8 cellular contexts compared by ENCODE assay signal in the genomic region with DNA sequence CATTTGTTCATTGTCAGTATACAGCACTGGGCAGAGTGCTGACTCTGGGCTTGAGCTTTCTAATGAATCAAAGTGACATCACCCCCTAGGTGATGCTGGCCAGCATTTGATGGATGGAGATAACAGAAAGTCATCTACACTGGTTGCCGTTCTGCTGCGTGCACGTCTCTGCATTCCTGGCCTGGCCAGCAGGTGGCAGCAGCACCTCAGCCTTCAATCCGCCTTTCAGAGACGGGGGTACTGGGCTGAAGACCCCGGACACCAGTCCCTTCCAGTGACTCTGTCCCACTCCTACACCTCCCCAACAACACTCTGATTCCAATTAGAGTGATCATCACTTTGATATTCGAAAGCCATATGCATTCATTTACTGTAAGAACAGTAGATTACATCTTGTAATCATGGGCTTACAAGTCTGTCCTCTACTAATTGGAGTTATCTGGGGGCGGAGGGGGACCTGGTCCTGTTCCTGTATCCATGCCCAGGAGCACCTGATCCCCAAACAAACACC. TPM values are rescaled to one million over a fixed set of nuclear protein-coding genes. Genes with fewer than 3 reads are reported as not detected.
DNase-seq lines count a peak whose midpoint lies in the region; ATAC-seq, FAIRE-seq and TF ChIP-seq lines count a peak whose summit lies in the region.

No MANE protein-coding gene starts in this region.

- no peaks in the 10 kb centered on the region for H3K9me3 ChIP-seq in adrenal gland (replicated peaks in 1 of 3)
- H3K9me3 ChIP-seq in hepatocyte (ENCODE audit: low read depth) = no peaks in the 10 kb centered on the region
- H3K9me3 ChIP-seq in smooth muscle cell (replicated peaks; ENCODE audit: low read depth) = no peaks in the 10 kb centered on the region

- H3K4me1 Mint-ChIP-seq in T-cell = peaks cover 0 to 4% (median 4%) of the 10 kb centered on the region in 3 donors

- intact Hi-C loops in adrenal gland (cut with DNase I) = loop anchor here (1.0 to 2.0 kb wide), 2 partner anchors 113 to 115 kb away; no protein-coding TSS in a partner anchor

- no peaks in the 10 kb centered on the region for H3K36me3 Mint-ChIP-seq in T-cell

- H3K4me1 ChIP-seq in adrenal gland (replicated peaks in 1 of 2) (no peaks in the 10 kb centered on the region), hepatocyte (ENCODE audit: insufficient read depth) (peaks cover 6% of the 10 kb centered on the region), smooth muscle cell (ENCODE audit: low read depth) (no peaks in the 10 kb centered on the region)

- peak; percentile 97 to 100 (median 98) for TF ChIP-seq CTCF in adrenal gland (IDR thresholded peaks at IDR 0.05)
- TF ChIP-seq CTCF in hepatocyte (IDR thresholded peaks at IDR 0.05; ENCODE audit: poor library complexity) = peak; percentile 99
- TF ChIP-seq CTCF in smooth muscle cell (IDR thresholded peaks at IDR 0.05; ENCODE audit: borderline replicate concordance, insufficient read depth, poor library complexity, severe bottlenecking) = peak; percentile 99

- CTCF ChIA-PET in T-cell (lab: Charles Lee) = interaction anchor here (0.5 to 2.8 kb wide), 10 partner anchors 8 to 122 kb away, joined by 3 to 14 read pairs (median 4); no protein-coding TSS in a partner anchor

- H3K27me3 Mint-ChIP-seq in T-cell = no peaks in the 10 kb centered on the region

- no peak overlapping the region for H3K4me3 ChIP-seq in adrenal gland
- no peak overlapping the region for H3K4me3 ChIP-seq in hepatocyte
- no peak overlapping the region for H3K4me3 ChIP-seq in smooth muscle cell

- H3K9me3 Mint-ChIP-seq in T-cell = no peaks in the 10 kb centered on the region

- H3K27me3 ChIP-seq in adrenal gland (no peaks in the 10 kb centered on the region), hepatocyte (no peaks in the 10 kb centered on the region), smooth muscle cell (ENCODE audit: low read depth) (peaks cover 6% of the 10 kb centered on the region)

- peak; percentile 91 for FAIRE-seq in HTR-8/SVneo (lab: Jason Lieb, UNC)

- 3 to 6% (median 5%) methylated on average over 8 of the region's 8 CpGs for WGBS in adrenal gland, 4 donors
- 9% methylated on average over 8 of the region's 8 CpGs for WGBS in hepatocyte (ENCODE audit: low lambda C conversion rate, missing lambda C conversion rate)
- 10% methylated on average over 8 of the region's 8 CpGs for WGBS in smooth muscle cell (ENCODE audit: low lambda C conversion rate)

- no peaks in the 10 kb centered on the region for H3K9me2 ChIP-seq in hepatocyte (replicated peaks; ENCODE audit: insufficient read depth)

- no peak overlapping the region for H3K9ac ChIP-seq in smooth muscle cell (ENCODE audit: low read depth)

- H4K20me1 ChIP-seq in hepatocyte (ENCODE audit: insufficient read depth, poor library complexity, severe bottlenecking) = no peaks in the 10 kb centered on the region
- no peaks in the 10 kb centered on the region for H4K20me1 ChIP-seq in smooth muscle cell (ENCODE audit: low read depth)

- ATAC-seq in T-cell (replicated peaks in 1 of 4) = peak; percentile 65 to 78 (median 70)
- ATAC-seq in HG02610 (IDR thresholded peaks at IDR 0.05; ENCODE audit: unreplicated experiment) = no peak

- H3K4me2 ChIP-seq in hepatocyte (no peak overlapping the region), smooth muscle cell (no peak overlapping the region)

- H3K79me2 ChIP-seq in hepatocyte (no peaks in the 10 kb centered on the region), smooth muscle cell (ENCODE audit: low read depth) (no peaks in the 10 kb centered on the region)

- no peak overlapping the region for H3K27ac ChIP-seq in adrenal gland
- no peak overlapping the region for H3K27ac ChIP-seq in hepatocyte
- H3K27ac ChIP-seq in smooth muscle cell (ENCODE audit: low read depth) = no peak overlapping the region

- no peaks in the 10 kb centered on the region for H3K36me3 ChIP-seq in adrenal gland (replicated peaks in 1 of 2)
- no peaks in the 10 kb centered on the region for H3K36me3 ChIP-seq in hepatocyte (replicated peaks; ENCODE audit: insufficient read depth, low read depth)
- H3K36me3 ChIP-seq in smooth muscle cell (ENCODE audit: low read depth) = no peaks in the 10 kb centered on the region

- POLR2A ChIA-PET in T-cell (lab: Charles Lee) = no interaction called here

- H2AFZ ChIP-seq in hepatocyte = no peak overlapping the region
- H2AFZ ChIP-seq in smooth muscle cell (ENCODE audit: low read depth) = no peak overlapping the region

- no peaks in the 10 kb centered on the region for H3F3A ChIP-seq in smooth muscle cell (ENCODE audit: low read depth)

- peak; percentile 50 for DNase-seq in NCI-H345 (lab: John Stamatoyannopoulos, UW)
- no peak for DNase-seq in NCI-H345 treated with DMSO at 0.1 percent for 48 hours (lab: John Stamatoyannopoulos, UW; ENCODE audit: unreplicated experiment)
- DNase-seq in HTR-8/SVneo (ENCODE audit: insufficient read length, low spot score) = peak; percentile 67
- DNase-seq in T-cell = peak in 30 of 34 experiments; percentile 7 to 60 (median 36)
- DNase-seq in adrenal gland = peak in 6 of 7 donors; percentile 33 to 80 (median 49)
- peak; percentile 62 for DNase-seq in hepatocyte (ENCODE audit: low spot score)
- peak; percentile 8 for DNase-seq in smooth muscle cell (lab: John Stamatoyannopoulos, UW; ENCODE audit: unreplicated experiment)

- no peak for TF ChIP-seq POLR2A in adrenal gland (IDR thresholded peaks at IDR 0.05)

- H3K27ac Mint-ChIP-seq in T-cell = no peak overlapping the region

- H3K4me3 Mint-ChIP-seq in T-cell = no peak overlapping the region

RNA-seq across cellular contexts. Expression of gene CPSF4L, which starts 6.0 kb away (rescaled TPM):
- total RNA-seq in T-cell = not detected
- total RNA-seq in adrenal gland = not detected
- not detected for polyA plus RNA-seq in adrenal gland
- not detected in 2 replicates for total RNA-seq in hepatocyte
- polyA plus RNA-seq in hepatocyte = 0.34 TPM in 1 of 2 replicates, not detected in the other
- total RNA-seq in smooth muscle cell = not detected in 2 replicates
- 0.30 TPM in 1 of 2 replicates, not detected in the other for polyA plus RNA-seq in smooth muscle cell

RNA-seq across cellular contexts. Expression of gene CDC42EP4, which starts 56.1 kb away (rescaled TPM):
- total RNA-seq in T-cell (1 to 10 TPM; 1.1 to 3.7 (median 1.3) TPM), adrenal gland (100 to 1,000 TPM in 6 of 8 donors, 10 to 100 TPM in 2; 87.4 to 172 (median 118) TPM), hepatocyte (61.2 and 62.4 TPM in 2 replicates), smooth muscle cell (13.4 and 15.1 TPM in 2 replicates)
- polyA plus RNA-seq in adrenal gland (10 to 100 TPM; 24.4 to 43.0 (median 37.6) TPM), hepatocyte (74.5 and 82.7 TPM in 2 replicates), smooth muscle cell (21.2 and 21.4 TPM in 2 replicates)
